In genomic region chr1:161076410-161076809, GRCh38 we compare ENCODE assay signal across 30 cellular contexts. TPM values are rescaled to one million over a fixed set of nuclear protein-coding genes. Genes with fewer than 3 reads are reported as not detected.
DNase-seq lines count a peak whose midpoint lies in the region; ATAC-seq and TF ChIP-seq lines count a peak whose summit lies in the region.
"Had no signal": no experiment of that assay in that cellular context is flagged by ENCODE, and none has a peak within 500 bp of the region (broad histone marks: within the 10 kb centered on the region; RNA-seq: fewer than 3 reads in every experiment).

No MANE protein-coding gene starts in this region.

- H3K4me1 ChIP-seq in HCT116 (ENCODE audit: control insufficient read depth in 1 of 2, insufficient read depth in 2 of 2, low read length in 2 of 2): peaks cover 3 to 48% of the 10 kb centered on the region in 2 experiments; a peak in 3 of 4 replicates
- peaks cover 14% of the 10 kb centered on the region for H3K4me1 ChIP-seq in smooth muscle cell (ENCODE audit: low read depth)
- H3K4me1 ChIP-seq in PC-9 (replicated peaks; ENCODE audit: insufficient read depth): peaks cover 10% of the 10 kb centered on the region
- H3K4me1 ChIP-seq: BE2C had no signal

- no peak overlapping the region for H3K27ac ChIP-seq in HCT116 (ENCODE audit: low read depth, low read length)
- peak overlapping the region; percentile 4 for H3K27ac ChIP-seq in smooth muscle cell (ENCODE audit: low read depth)
- H3K27ac ChIP-seq in PC-9: no peak overlapping the region

- H3K4me3 ChIP-seq in HCT116 (replicated peaks in 1 of 2; ENCODE audit: low read depth in 1 of 2, low read length in 2 of 2): no peak overlapping the region
- H3K4me3 ChIP-seq in smooth muscle cell: no peak overlapping the region
- H3K4me3 ChIP-seq in PC-9: no peak overlapping the region
- H3K4me3 ChIP-seq: GM12878 had no signal

- H3K9ac ChIP-seq in HCT116 (ENCODE audit: low read length) (no peak overlapping the region), smooth muscle cell (ENCODE audit: low read depth) (no peak overlapping the region)

- no peak for TF ChIP-seq RAD21 in HCT116 (IDR thresholded peaks at IDR 0.05; ENCODE audit: low read depth)

- H3K4me2 ChIP-seq in HCT116 (ENCODE audit: low read length): no peak overlapping the region
- no peak overlapping the region for H3K4me2 ChIP-seq in smooth muscle cell
- H3K4me2 ChIP-seq in PC-9: no peak overlapping the region

- no peak for TF ChIP-seq POLR2A in HCT116 (IDR thresholded peaks at IDR 0.05; ENCODE audit: borderline replicate concordance, extremely low read depth, insufficient read depth, insufficient read length)

- intact Hi-C loops in HCT116 (cut with micrococcal nuclease) (no loop called here), PC-9 (cut with micrococcal nuclease; ENCODE audit: unreplicated experiment) (no loop called here)

- no TSS peak for BruUV-seq in HCT116 (replicated peaks; lab: Mats Ljungman, UMichigan)
- BruUV-seq in PC-9 (replicated peaks; lab: Mats Ljungman, UMichigan): no TSS peak

- TF ChIP-seq CTCF in HCT116 (IDR thresholded peaks at IDR 0.05 in 2 of 3, conservative IDR thresholded peaks at IDR 0.05 in 1 of 3; ENCODE audit: borderline replicate concordance in 1 of 3, insufficient read depth in 1 of 3, low read depth in 2 of 3, low read length in 2 of 3) (no peak), smooth muscle cell (IDR thresholded peaks at IDR 0.05; ENCODE audit: borderline replicate concordance, insufficient read depth, poor library complexity, severe bottlenecking) (no peak), GM20000 (IDR thresholded peaks at IDR 0.05; ENCODE audit: extremely low read depth, missing control alignments) (no peak), PC-9 (conservative IDR thresholded peaks at IDR 0.05) (no peak)

- H2AFZ ChIP-seq in HCT116 (ENCODE audit: low read depth, low read length, poor library complexity, severe bottlenecking): no peak overlapping the region
- H2AFZ ChIP-seq in smooth muscle cell (ENCODE audit: low read depth): no peak overlapping the region
- no peak overlapping the region for H2AFZ ChIP-seq in PC-9

- POLR2A ChIA-PET in HCT116 (lab: Charles Lee): no interaction called here
- POLR2A ChIA-PET in PC-9 (lab: Charles Lee; ENCODE audit: unreplicated experiment): no interaction called here

- no peaks in the 10 kb centered on the region for H3K9me2 ChIP-seq in HCT116 (ENCODE audit: insufficient read depth)
- H3K9me2 ChIP-seq in PC-9 (ENCODE audit: insufficient read depth): no peaks in the 10 kb centered on the region

- CTCF ChIA-PET in HCT116 (lab: Charles Lee) (interaction anchor here (2.2 kb wide), 1 partner anchor 21 kb away, joined by 8 read pairs; no protein-coding TSS in a partner anchor), PC-9 (lab: Charles Lee) (interaction anchor here (0.6 kb wide), 1 partner anchor 22 kb away, joined by 3 read pairs; the partner anchor contains the start of gene KLHDC9)

- no peaks in the 10 kb centered on the region for H3K79me2 ChIP-seq in HCT116 (ENCODE audit: insufficient read depth, low read length)
- no peaks in the 10 kb centered on the region for H3K79me2 ChIP-seq in smooth muscle cell (ENCODE audit: low read depth)
- peaks cover 19% of the 10 kb centered on the region for H3K79me2 ChIP-seq in PC-9 (ENCODE audit: low read depth)

- H3K36me3 ChIP-seq in HCT116 (ENCODE audit: control insufficient read depth in 1 of 2, insufficient read depth in 2 of 2, low read length in 2 of 2): no peaks in the 10 kb centered on the region
- H3K36me3 ChIP-seq in smooth muscle cell (ENCODE audit: low read depth): no peaks in the 10 kb centered on the region
- H3K36me3 ChIP-seq in PC-9 (ENCODE audit: low read depth): no peaks in the 10 kb centered on the region
- H3K36me3 ChIP-seq: BE2C had no signal

- no peaks in the 10 kb centered on the region for H3K9me3 ChIP-seq in HCT116 (ENCODE audit: control insufficient read depth in 1 of 2, insufficient read depth in 1 of 2, low read depth in 1 of 2, low read length in 2 of 2)
- no peaks in the 10 kb centered on the region for H3K9me3 ChIP-seq in smooth muscle cell (replicated peaks; ENCODE audit: low read depth)
- H3K9me3 ChIP-seq in PC-9 (ENCODE audit: insufficient read depth, low read depth): no peaks in the 10 kb centered on the region
- H3K9me3 ChIP-seq: BE2C had no signal

- H4K20me1 ChIP-seq in HCT116 (ENCODE audit: insufficient read depth) (no peaks in the 10 kb centered on the region), smooth muscle cell (ENCODE audit: low read depth) (no peaks in the 10 kb centered on the region), PC-9 (ENCODE audit: insufficient read depth) (no peaks in the 10 kb centered on the region)

- H3K27me3 ChIP-seq in HCT116 (ENCODE audit: insufficient read depth, low read length) (no peaks in the 10 kb centered on the region), smooth muscle cell (ENCODE audit: low read depth) (no peaks in the 10 kb centered on the region), PC-9 (ENCODE audit: insufficient read depth, low read depth) (no peaks in the 10 kb centered on the region)
- H3K27me3 ChIP-seq: BE2C had no signal

- peak; percentile 33 for ATAC-seq in HCT116
- ATAC-seq in esophagus mucosa: peak; percentile 55
- ATAC-seq in GM21515 (IDR thresholded peaks at IDR 0.05; ENCODE audit: unreplicated experiment): no peak
- ATAC-seq: GM12878 had no signal

- no peak for DNase-seq in HCT116 (ENCODE audit: low read depth, low spot score)
- peak; percentile 82 for DNase-seq in SW480 (ENCODE audit: low spot score)
- no peak for DNase-seq in smooth muscle cell (lab: John Stamatoyannopoulos, UW; ENCODE audit: unreplicated experiment)
- DNase-seq in stimulated activated CD4-positive, alpha-beta T cell treated with anti-CD3 and anti-CD28 coated beads, Interleukin-12 subunit alpha, Interleukin-12 subunit beta, amount 100 ng/mL, for 4 hours: no peak
- no peak for DNase-seq in GM20000 (ENCODE audit: low spot score)
- no peak for DNase-seq in PC-9
- DNase-seq: 8988T; ACHN; BE2C; CD8-positive, alpha-beta memory T cell; DMS 273 treated with DMSO at 0.1 percent for 48 hours; DMS79; EL; GDM1; HCEC 1CT; Kasumi-1; MV-4-11; NCI-H1105 treated with DMSO at 0.1 percent for 48 hours; NCI-H146; NCI-H1930; NCI-H446 treated with DMSO at 0.1 percent for 48 hours; NCI-H526; NCI-H82; RPMI8226; SHP77 treated with DMSO at 0.1 percent for 48 hours had no signal

- RAD21 ChIA-PET in HCT116 (lab: Charles Lee; ENCODE audit: low non-redundant PET in 1 of 2, low total read pairs in 2 of 2, uncharacterized antibody in 2 of 2, unreplicated experiment in 2 of 2): no interaction called here

- H3F3A ChIP-seq in smooth muscle cell (ENCODE audit: low read depth) (peaks cover 15% of the 10 kb centered on the region), PC-9 (ENCODE audit: insufficient read depth, low read depth) (no peaks in the 10 kb centered on the region; the same call in 1 of the 2 replicates)

TF ChIP-seq in HCT116, 20 proteins besides CTCF, POLR2A, EP300 and RAD21 (continues in another document):
- no peak for TF ChIP-seq ATF3 (IDR thresholded peaks at IDR 0.05)
- no peak for TF ChIP-seq CEBPB (IDR thresholded peaks at IDR 0.05; ENCODE audit: low read depth)
- TF ChIP-seq SP1 (IDR thresholded peaks at IDR 0.05; ENCODE audit: low read depth): no peak
- TF ChIP-seq EZH2phosphoT487 (IDR thresholded peaks at IDR 0.05; ENCODE audit: borderline replicate concordance): no peak
- TF ChIP-seq SRF (IDR thresholded peaks at IDR 0.05; ENCODE audit: low read depth): no peak
- TF ChIP-seq ELF1 (IDR thresholded peaks at IDR 0.05; ENCODE audit: borderline replicate concordance, low read depth): no peak
- TF ChIP-seq ZNF274 (IDR thresholded peaks at IDR 0.05; ENCODE audit: low read depth, low read length): no peak
- TF ChIP-seq CBX3 (IDR thresholded peaks at IDR 0.05; ENCODE audit: low read depth): no peak
- no peak for TF ChIP-seq SIN3A (IDR thresholded peaks at IDR 0.05; ENCODE audit: low read depth)
- TF ChIP-seq EGR1 (IDR thresholded peaks at IDR 0.05; ENCODE audit: low read depth): no peak
- TF ChIP-seq TCF7L2 (IDR thresholded peaks at IDR 0.05; ENCODE audit: borderline replicate concordance, extremely low read depth, insufficient read depth, insufficient read length): no peak
- no peak for TF ChIP-seq FOSL1 (IDR thresholded peaks at IDR 0.05; ENCODE audit: low read depth)
- TF ChIP-seq YY1 (IDR thresholded peaks at IDR 0.05; ENCODE audit: extremely low read depth, insufficient replicate concordance, low read depth, low read length): no peak
- no peak for TF ChIP-seq EZH2 (IDR thresholded peaks at IDR 0.05)

RNA-seq across cellular contexts. Expression of gene ARHGAP30, which starts 6.7 kb away (rescaled TPM):
- total RNA-seq in HCT116 (2021; ENCODE audit: unreplicated experiment) (0.39 TPM), esophagus mucosa (6.0 TPM), smooth muscle cell (0.90 and 1.2 TPM in 2 replicates), PC-9 (2021) (0.46 and 0.65 TPM in 2 replicates)
- 0.34 and 0.36 TPM in 2 replicates for polyA plus RNA-seq in HCT116 (2012)
- polyA plus RNA-seq in smooth muscle cell: 0.13 and 1.1 TPM in 2 replicates

RNA-seq across cellular contexts. Expression of gene NECTIN4, which starts 12.9 kb away (rescaled TPM):
- 3.3 TPM for total RNA-seq in HCT116 (2021; ENCODE audit: unreplicated experiment)
- polyA plus RNA-seq in HCT116 (2012): 4.5 and 7.0 TPM in 2 replicates
- 115 TPM for total RNA-seq in esophagus mucosa
- 18.2 and 27.6 TPM in 2 replicates for total RNA-seq in smooth muscle cell
- 12.7 and 32.8 TPM in 2 replicates for polyA plus RNA-seq in smooth muscle cell
- 8.8 and 9.0 TPM in 2 replicates for total RNA-seq in PC-9 (2021)
- total RNA-seq: M059J had no signal
- polyA plus RNA-seq: CD8-positive, alpha-beta memory T cell had no signal

RNA-seq across cellular contexts. Expression of gene KLHDC9, which starts 21.8 kb away (rescaled TPM):
- total RNA-seq in HCT116 (2021; ENCODE audit: unreplicated experiment) (1.4 TPM), esophagus mucosa (4.5 TPM), smooth muscle cell (2.2 and 10.0 TPM in 2 replicates), PC-9 (2021) (5.6 and 7.4 TPM in 2 replicates)
- 0.75 and 1.4 TPM in 2 replicates for polyA plus RNA-seq in HCT116 (2012)
- 3.3 and 4.6 TPM in 2 replicates for polyA plus RNA-seq in smooth muscle cell
- polyA plus RNA-seq: CD14-positive monocyte; CD8-positive, alpha-beta memory T cell had no signal

RNA-seq across cellular contexts. Expression of gene USF1, which starts 30.6 kb away (rescaled TPM):
- total RNA-seq in HCT116 (2021; ENCODE audit: unreplicated experiment): 48.0 TPM
- polyA plus RNA-seq in HCT116 (2012): 49.1 and 61.6 TPM in 2 replicates
- 25.2 TPM for total RNA-seq in esophagus mucosa
- 47.0 and 51.7 TPM in 2 replicates for total RNA-seq in smooth muscle cell
- polyA plus RNA-seq in smooth muscle cell: 18.2 and 20.0 TPM in 2 replicates
- total RNA-seq in PC-9 (2021): 34.8 and 43.2 TPM in 2 replicates

RNA-seq across cellular contexts. Expression of gene TSTD1, which starts 37.6 kb away (rescaled TPM):
- 116 TPM for total RNA-seq in HCT116 (2021; ENCODE audit: unreplicated experiment)
- 157 and 191 TPM in 2 replicates for polyA plus RNA-seq in HCT116 (2012)
- total RNA-seq in esophagus mucosa: 67.9 TPM
- total RNA-seq in smooth muscle cell: 11.5 and 48.0 TPM in 2 replicates
- 26.0 and 63.2 TPM in 2 replicates for polyA plus RNA-seq in smooth muscle cell
- total RNA-seq in PC-9 (2021): 51.4 and 70.8 TPM in 2 replicates
